In genomic region chr14:20343092-20343854, GRCh38 we compare ENCODE assay signal across 8 cellular contexts. TPM values are rescaled to one million over a fixed set of nuclear protein-coding genes. Genes with fewer than 3 reads are reported as not detected.
DNase-seq lines count a peak whose midpoint lies in the region; FAIRE-seq and TF ChIP-seq lines count a peak whose summit lies in the region.

Gene PARP2 (plus strand): TSS chr14:20343635. CDS start chr14:20343642, 7 bp downstream.

- H4K8ac ChIP-seq in neuronal stem cell (ENCODE audit: low read depth, low read length), result no peak within 1 kb of the TSS

- peaks cover 25% of the 10 kb centered on the region for H3K36me3 Mint-ChIP-seq in activated naive CD4-positive, alpha-beta T cell treated with anti-CD3 and anti-CD28 coated beads for 36 hours (ENCODE audit: low read depth)

- H3K27me3 Mint-ChIP-seq in activated naive CD4-positive, alpha-beta T cell treated with anti-CD3 and anti-CD28 coated beads for 36 hours (ENCODE audit: low read depth), result peaks cover 2% of the 10 kb centered on the region

- H3K9me3 Mint-ChIP-seq in activated naive CD4-positive, alpha-beta T cell treated with anti-CD3 and anti-CD28 coated beads for 36 hours, result no peaks in the 10 kb centered on the region

- no peak within 1 kb of the TSS for H2BK12ac ChIP-seq in neuronal stem cell (ENCODE audit: low read length)

- peak within 1 kb of the TSS; percentile 46 for H3K4me2 ChIP-seq in neuronal stem cell (ENCODE audit: insufficient read depth, low read length, poor library complexity, severe bottlenecking)

- H3K27ac Mint-ChIP-seq in activated naive CD4-positive, alpha-beta T cell treated with anti-CD3 and anti-CD28 coated beads for 36 hours, result peak within 1 kb of the TSS; percentile 95

- peak within 1 kb of the TSS; percentile 92 for H3K9ac ChIP-seq in neuronal stem cell (ENCODE audit: low read depth, low read length, poor library complexity)

- H4K91ac ChIP-seq in neuronal stem cell (ENCODE audit: low read depth, low read length, poor library complexity), result no peak within 1 kb of the TSS

- peak within 1 kb of the TSS; percentile 88 for H3K4me3 ChIP-seq in HFF-Myc (replicated peaks; ENCODE audit: low read depth, low read length)
- H3K4me3 ChIP-seq in neuronal stem cell (ENCODE audit: low read length in 2 of 2), result peak within 1 kb of the TSS; percentile 86 to 94

- H3K23ac ChIP-seq in neuronal stem cell (ENCODE audit: low read depth, low read length, poor library complexity), result peak within 1 kb of the TSS; percentile 94

- CTCF ChIA-PET in activated naive CD4-positive, alpha-beta T cell treated with anti-CD3 and anti-CD28 coated beads for 36 hours (lab: Charles Lee), result interaction anchor here (0.5 to 8.4 kb wide), 12 partner anchors 9 to 266 kb away, joined by 4 to 83 read pairs (median 4); partner anchors contain the start of genes APEX1, CCNB1IP1, OSGEP and PIP4P1

- H3K18ac ChIP-seq in neuronal stem cell (ENCODE audit: low read length), result peak within 1 kb of the TSS; percentile 82

- H2AFZ ChIP-seq in neuronal stem cell (ENCODE audit: low read length), result peak within 1 kb of the TSS; percentile 97

- peaks cover 0 to 3% of the 10 kb centered on the region in 2 donors for H3K4me1 ChIP-seq in neuronal stem cell (ENCODE audit: control insufficient read depth in 2 of 2, insufficient read depth in 1 of 2, low read depth in 1 of 2, low read length in 2 of 2)

- DNase-seq in GM04503 (ENCODE audit: low read depth) (peak; percentile 99), HFF-Myc (ENCODE audit: extremely low read depth, low read depth) (peak; percentile 99), NAMALWA (ENCODE audit: low spot score) (peak; percentile 100), SK-N-DZ (ENCODE audit: low spot score) (peak; percentile 99), frontal cortex (ENCODE audit: low spot score in 2 of 2) (peak; percentile 85 to 92), neuronal stem cell (ENCODE audit: low spot score) (peak; percentile 100)
- peak; percentile 96 for DNase-seq in activated naive CD4-positive, alpha-beta T cell treated with anti-CD3 and anti-CD28 coated beads for 36 hours

- TF ChIP-seq CTCF in HFF-Myc (IDR thresholded peaks at IDR 0.05; ENCODE audit: low read depth, low read length, missing control alignments) (no peak), subcutaneous adipose tissue (IDR thresholded peaks at IDR 0.05; ENCODE audit: low read depth) (no peak)

- H3K36me3 ChIP-seq in neuronal stem cell (replicated peaks in 1 of 2; ENCODE audit: control insufficient read depth in 2 of 2, insufficient read depth in 2 of 2, low read length in 2 of 2), result peaks cover 14 to 35% of the 10 kb centered on the region in 2 donors

- no peaks in the 10 kb centered on the region for H3K27me3 ChIP-seq in neuronal stem cell (ENCODE audit: control insufficient read depth in 3 of 3, insufficient read depth in 3 of 3, low read depth in 1 of 3, low read length in 3 of 3)

- no CpG with 5 or more reads among the region's 50 CpGs for WGBS in neuronal stem cell (ENCODE audit: extremely low coverage in 2 of 2, insufficient read length in 2 of 2, insufficient replicate concordance in 1 of 2), 2 donors

- H3K4ac ChIP-seq in neuronal stem cell (ENCODE audit: low read length), result no peak within 1 kb of the TSS

- no peaks in the 10 kb centered on the region for H3K79me1 ChIP-seq in neuronal stem cell (ENCODE audit: low read depth, low read length)

- H2BK15ac ChIP-seq in neuronal stem cell (ENCODE audit: low read length), result no peak within 1 kb of the TSS

- peak; percentile 94 for FAIRE-seq in frontal cortex (lab: Jason Lieb, UNC)

- H3K27ac ChIP-seq in neuronal stem cell (replicated peaks; ENCODE audit: low read length), result peak within 1 kb of the TSS; percentile 99

- no peaks in the 10 kb centered on the region for H3K9me3 ChIP-seq in neuronal stem cell (replicated peaks in 1 of 2; ENCODE audit: control insufficient read depth in 2 of 2, insufficient read depth in 1 of 2, low read depth in 1 of 2, low read length in 2 of 2)

- peak within 1 kb of the TSS; percentile 96 for H3K4me3 Mint-ChIP-seq in activated naive CD4-positive, alpha-beta T cell treated with anti-CD3 and anti-CD28 coated beads for 36 hours

- H2BK5ac ChIP-seq in neuronal stem cell (ENCODE audit: low read length), result peak within 1 kb of the TSS; percentile 32

- intact Hi-C loops in activated naive CD4-positive, alpha-beta T cell treated with anti-CD3 and anti-CD28 coated beads for 36 hours (cut with micrococcal nuclease), result loop anchor here (1.0 kb wide), 10 partner anchors 10 to 339 kb away; partner anchors contain the start of genes APEX1, CCNB1IP1, PIP4P1 and PNP

- H3K14ac ChIP-seq in neuronal stem cell (ENCODE audit: low read length), result no peak within 1 kb of the TSS

- peaks cover 19% of the 10 kb centered on the region for H3K4me1 Mint-ChIP-seq in activated naive CD4-positive, alpha-beta T cell treated with anti-CD3 and anti-CD28 coated beads for 36 hours (ENCODE audit: low read depth)

- H2AK5ac ChIP-seq in neuronal stem cell (ENCODE audit: low read depth, low read length), result no peak within 1 kb of the TSS

- H2BK120ac ChIP-seq in neuronal stem cell (ENCODE audit: low read depth, low read length), result no peak within 1 kb of the TSS

RNA-seq across cellular contexts. Expression of gene PARP2, which starts in this region (rescaled TPM):
- polyA plus RNA-seq in SK-N-DZ (2014; cell fraction: cytosol; rRNA removed), result 22.8 and 23.0 TPM in 2 replicates
- 66.5 and 111 TPM in 2 replicates for polyA plus RNA-seq in SK-N-DZ (2014; cell fraction: nucleus; rRNA removed)
- 10 to 100 TPM; 62.5 to 63.5 TPM for total RNA-seq in activated naive CD4-positive, alpha-beta T cell treated with anti-CD3 and anti-CD28 coated beads for 36 hours
- total RNA-seq in frontal cortex (20.8 TPM), subcutaneous adipose tissue (10 to 100 TPM in 3 of 4 donors, 1 to 10 TPM in 1; 9.2 to 20.3 (median 15.4) TPM)
- 38.8 TPM for polyA plus RNA-seq in neuronal stem cell (2013, experiment 1 of 2)
- 38.2 TPM for polyA plus RNA-seq in neuronal stem cell (2013, experiment 2 of 2)

Comparison
In these comparisons a context has a peak if more than half of its experiments do, and no peak if none do; other contexts are left out.
1. Peak in every context shown above with its lines: DNase-seq, H3K4me3 ChIP-seq and H3K27ac ChIP-seq.